In genomic region chr1:37807555-37808368, GRCh38 we compare ENCODE assay signal across 8 cellular contexts. TPM values are rescaled to one million over a fixed set of nuclear protein-coding genes. Genes with fewer than 3 reads are reported as not detected.
DNase-seq lines count a peak whose midpoint lies in the region; ATAC-seq and TF ChIP-seq lines count a peak whose summit lies in the region.

TSS of gene C1orf122 (plus strand) at chr1:37807790. CDS start at chr1:37808405, 615 bp downstream.
TSS of gene YRDC (minus strand) at chr1:37808208. CDS start at chr1:37808180, 28 bp downstream.

- peaks cover 24% of the 10 kb centered on the region for H3K36me3 ChIP-seq in OCI-LY3 (replicated peaks; ENCODE audit: low read depth, low read length)

- peak within 1 kb of the TSS; percentile 96 for H3K4me2 ChIP-seq in OCI-LY3 (ENCODE audit: low read length)

- H3K4me3 ChIP-seq in OCI-LY3 (ENCODE audit: low read length) = peak within 1 kb of the TSS; percentile 100

- peak within 1 kb of the TSS; percentile 90 for H3K9ac ChIP-seq in OCI-LY3 (ENCODE audit: low read length)

- H4K20me1 ChIP-seq in OCI-LY3 (ENCODE audit: insufficient read depth, low read length) = peaks cover 9% of the 10 kb centered on the region

- TF ChIP-seq CTCF in OCI-LY3 (IDR thresholded peaks at IDR 0.05; ENCODE audit: low read depth, low read length) = no peak

- peak; percentile 76 for DNase-seq in Caki2 (ENCODE audit: low read depth)
- DNase-seq in HuH-7.5 (ENCODE audit: low spot score) = peak; percentile 98
- DNase-seq in activated T-cell treated with anti-CD3 and anti-CD28 coated beads for 24 hours (ENCODE audit: low read depth) = peak; percentile 92
- DNase-seq in epidermal melanocyte (ENCODE audit: insufficient read length, low spot score) = peak; percentile 98
- peak; percentile 92 for DNase-seq in middle frontal gyrus (ENCODE audit: extremely low spot score, low spot score)
- peak; percentile 89 for DNase-seq in stimulated activated CD8-positive, alpha-beta memory T cell treated with anti-CD3 and anti-CD28 coated beads, Interleukin-2, amount 100 ng/mL, for 1 hour (ENCODE audit: low read depth in 2 of 2)

- H3K9me3 ChIP-seq in OCI-LY3 (ENCODE audit: insufficient read depth, low read length) = no peaks in the 10 kb centered on the region

- H3K79me2 ChIP-seq in OCI-LY3 (ENCODE audit: low read length) = peaks cover 36% of the 10 kb centered on the region

- H3K27ac ChIP-seq in OCI-LY3 (ENCODE audit: low read length) = peak within 1 kb of the TSS; percentile 37

- peak; percentile 84 for ATAC-seq in GM21447 (IDR thresholded peaks at IDR 0.05; ENCODE audit: unreplicated experiment)

- no peaks in the 10 kb centered on the region for H3K27me3 ChIP-seq in OCI-LY3 (ENCODE audit: low read depth, low read length)

- no peak within 1 kb of the TSS for H2AFZ ChIP-seq in OCI-LY3 (ENCODE audit: low read depth, low read length)

- in situ Hi-C loops in Caki2 (cut with HindIII; ENCODE audit: low pct_unique_long_range_greater_than_20kb, low sequenced_read_pairs) = no loop called here

- peaks cover 13% of the 10 kb centered on the region for H3K4me1 ChIP-seq in OCI-LY3 (ENCODE audit: low read length)

RNA-seq across cellular contexts. Expression of gene C1orf122, which starts in this region (rescaled TPM):
- total RNA-seq in Caki2 (2014; rRNA removed; shearing (Covaris generic); ENCODE audit: low replicate concordance) = 123 and 133 TPM in 2 replicates

RNA-seq across cellular contexts. Expression of gene YRDC, which starts in this region (rescaled TPM):
- 12.3 and 25.1 TPM in 2 replicates for total RNA-seq in Caki2 (2014; rRNA removed; shearing (Covaris generic); ENCODE audit: low replicate concordance)

Comparison
In these comparisons a context has a peak if more than half of its experiments do, and no peak if none do; other contexts are left out.
1. Peak in every context shown above with its lines: DNase-seq, ATAC-seq, H3K4me3 ChIP-seq and H3K27ac ChIP-seq.